In genomic region chr20:4082406-4083102, GRCh38 we compare ENCODE assay signal across 9 cellular contexts.
A peak's percentile ranks its signal among the peaks of the same experiment; 100 is the strongest.
DNase-seq lines count a peak whose midpoint lies in the region; TF ChIP-seq lines count a peak whose summit lies in the region.
"Had no signal": no experiment of that assay in that cellular context is flagged by ENCODE, and none has a peak within 500 bp of the region (broad histone marks: within the 10 kb centered on the region; RNA-seq: fewer than 3 reads in every experiment).

No MANE protein-coding gene starts in this region.

- no peaks in the 10 kb centered on the region for H3K27me3 ChIP-seq in BLaER1
- no peaks in the 10 kb centered on the region for H3K27me3 ChIP-seq in Peyer's patch

- DNase-seq in GOT3 (lab: John Stamatoyannopoulos, UW) (peak; percentile 44), Peyer's patch (peak in 2 of 3 donors; percentile 32 to 63), hepatic stellate cell (ENCODE audit: low spot score) (peak; percentile 53), hippocampal formation (lab: John Stamatoyannopoulos, UW) (no peak), DMS153 treated with DMSO at 0.1 percent for 48 hours (lab: John Stamatoyannopoulos, UW; ENCODE audit: unreplicated experiment) (no peak)
- peak; percentile 14 for DNase-seq in activated T-helper 9 cell treated with anti-CD3 and anti-CD28 coated beads, Interleukin-2, amount 50 U/mL, for 16 hours (ENCODE audit: low read depth)
- peak; percentile 19 to 21 for DNase-seq in stimulated activated CD4-positive, alpha-beta T cell treated with anti-CD3 and anti-CD28 coated beads, Interleukin-2, amount 100 ng/mL, for 48 hours

- H3K4me3 ChIP-seq in BLaER1 (peak overlapping the region; percentile 52), Peyer's patch (no peak overlapping the region)

- TF ChIP-seq POLR2A in Peyer's patch (IDR thresholded peaks at IDR 0.05), result no peak

- H3K36me3 ChIP-seq in BLaER1 (no peaks in the 10 kb centered on the region), Peyer's patch (no peaks in the 10 kb centered on the region)

- H4K20me1 ChIP-seq in BLaER1, result no peaks in the 10 kb centered on the region

- peak overlapping the region; percentile 82 for H3K9ac ChIP-seq in BLaER1

- TF ChIP-seq CTCF in Peyer's patch (IDR thresholded peaks at IDR 0.05), result no peak

- H3K4me2 ChIP-seq in BLaER1, result peak overlapping the region; percentile 90

- H3K9me3 ChIP-seq in BLaER1, result peaks cover 11% of the 10 kb centered on the region; the same call in 1 of the 2 replicates
- no peaks in the 10 kb centered on the region for H3K9me3 ChIP-seq in Peyer's patch

- H3K27ac ChIP-seq in BLaER1, result peak overlapping the region; percentile 93
- H3K27ac ChIP-seq in Peyer's patch, result peak overlapping the region in 3 of 4 donors; percentile 40 to 62 (median 42)
- H3K27ac ChIP-seq: epithelial cell of prostate had no signal

- H3K4me1 ChIP-seq in BLaER1 (peaks cover 90% of the 10 kb centered on the region), Peyer's patch (peaks cover 0 to 8% (median 2%) of the 10 kb centered on the region in 4 donors)

Comparison
In these comparisons a context has a peak if more than half of its experiments do, and no peak if none do; other contexts are left out.
1. DNase-seq: peak in GOT3 (single experiment), Peyer's patch (2 of 3), activated T-helper 9 cell treated with anti-CD3 and anti-CD28 coated beads, Interleukin-2, amount 50 U/mL, for 16 hours (single experiment), hepatic stellate cell (single experiment) and stimulated activated CD4-positive, alpha-beta T cell treated with anti-CD3 and anti-CD28 coated beads, Interleukin-2, amount 100 ng/mL, for 48 hours (2 of 2); none in hippocampal formation (0 of 2) and DMS153 treated with DMSO at 0.1 percent for 48 hours (single experiment).